17 cellular contexts compared by ENCODE assay signal in the genomic region with DNA sequence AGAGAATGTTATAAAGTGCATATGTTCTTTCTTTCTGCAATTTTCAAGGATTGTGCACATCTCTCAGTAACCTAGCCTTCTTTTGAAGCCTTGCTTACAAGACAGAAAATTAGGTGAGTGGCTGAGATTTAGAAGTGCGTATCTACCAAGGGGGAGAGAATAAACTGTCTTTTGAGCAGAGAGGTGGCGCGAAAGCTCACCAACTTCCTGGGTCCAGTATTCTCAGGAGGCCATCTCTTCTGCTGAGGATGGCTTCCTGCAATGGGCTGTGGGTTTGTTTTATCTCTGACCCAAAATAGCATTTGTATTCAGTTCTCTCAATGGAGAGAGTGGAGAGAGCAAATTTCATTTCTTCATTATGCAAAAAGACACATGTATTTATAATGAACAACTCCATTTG.
"Had no signal": no experiment of that assay in that cellular context is flagged by ENCODE, and none has a peak within 500 bp of the region (broad histone marks: within the 10 kb centered on the region; RNA-seq: fewer than 3 reads in every experiment).

No MANE protein-coding gene starts in this region.

- H3K4me1 ChIP-seq: gastrocnemius medialis had no signal

- H3K27ac ChIP-seq: gastrocnemius medialis, lower lobe of right lung, neutrophil, tibial nerve, upper lobe of right lung, vagina had no signal

- H3K4me3 ChIP-seq: gastrocnemius medialis, heart right ventricle, lower lobe of right lung, tibial nerve, upper lobe of right lung, vagina had no signal

- H3K9me3 ChIP-seq: gastrocnemius medialis, heart right ventricle, lower lobe of right lung, neutrophil, tibial nerve, upper lobe of right lung, vagina had no signal

- DNase-seq: effector memory CD4-positive, alpha-beta T cell; gastrocnemius medialis; heart right ventricle; hypothalamus; kidney glomerular epithelial cell; lower lobe of right lung; midbrain; posterior cingulate gyrus; right cardiac atrium; small intestine; stimulated activated CD4-positive, alpha-beta T cell treated with anti-CD3 and anti-CD28 coated beads, Interleukin-2, amount 100 ng/mL, for 48 hours; stimulated activated naive CD8-positive, alpha-beta T cell treated with anti-CD3 and anti-CD28 coated beads, Interleukin-15, Interleukin-2, amounts not matched to agents 100 U/mL and 50 U/mL, for 24 hours; upper lobe of right lung had no signal

- ATAC-seq: esophagus mucosa; gastrocnemius medialis; heart right ventricle; lower lobe of right lung; right cardiac atrium; stimulated activated naive CD8-positive, alpha-beta T cell treated with anti-CD3 and anti-CD28 coated beads, Interleukin-15, Interleukin-2, amounts not matched to agents 100 U/mL and 50 U/mL, for 24 hours; upper lobe of right lung had no signal

- H3K27me3 ChIP-seq: gastrocnemius medialis, heart right ventricle, neutrophil, tibial nerve, upper lobe of right lung, vagina had no signal

- H3K36me3 ChIP-seq: gastrocnemius medialis, heart right ventricle, lower lobe of right lung, neutrophil, tibial nerve, upper lobe of right lung, vagina had no signal
